In the genomic region with DNA sequence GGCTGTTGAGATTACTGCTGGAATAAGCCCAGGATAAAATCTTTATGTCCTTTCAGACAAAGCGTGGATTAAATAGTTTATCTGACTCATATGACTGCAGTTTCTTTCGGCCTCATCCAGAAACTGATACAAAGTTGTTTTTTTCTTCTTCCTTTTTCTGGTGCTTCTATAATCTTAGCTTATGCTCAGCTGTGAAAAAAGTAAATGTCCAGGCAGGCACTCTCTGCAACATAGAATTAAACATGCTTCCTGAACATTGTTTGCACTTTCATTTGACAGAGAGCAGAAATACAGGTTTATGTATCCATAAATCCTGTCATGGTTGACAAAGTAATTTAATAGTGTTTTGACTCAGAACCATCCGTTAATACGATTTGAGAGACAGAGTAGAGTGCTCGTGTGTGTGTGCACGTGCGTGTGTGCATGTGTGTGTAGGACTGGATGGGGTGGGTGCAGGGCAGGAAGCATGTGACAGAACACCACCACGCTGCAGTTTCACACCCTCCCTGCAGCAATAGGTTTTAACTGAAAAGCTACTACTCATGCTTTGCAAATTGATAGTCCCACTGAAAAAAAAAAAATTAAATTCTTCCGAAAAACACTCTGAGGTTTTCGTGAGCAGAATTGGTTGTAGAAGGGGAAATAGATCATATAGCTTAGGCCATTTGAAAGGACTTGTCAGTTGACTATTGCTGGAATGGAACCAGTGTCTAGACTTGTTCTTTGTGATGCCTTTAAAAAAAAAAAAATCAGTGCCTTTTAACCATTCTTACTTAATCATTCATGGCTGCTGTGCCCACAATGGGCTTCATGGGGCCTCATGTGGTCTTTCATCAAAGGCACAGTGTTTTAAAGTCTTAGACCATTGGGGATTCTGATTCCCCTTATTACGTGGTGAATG, we compare ENCODE assay signal across 8 cellular contexts.
DNase-seq lines count a peak whose midpoint lies in the region; ATAC-seq, FAIRE-seq and TF ChIP-seq lines count a peak whose summit lies in the region.

No MANE protein-coding gene starts in this region.

- H3K4me1 ChIP-seq in astrocyte (ENCODE audit: insufficient read depth, low read length) = peaks cover under 1% of the 10 kb centered on the region
- peaks cover 3% of the 10 kb centered on the region for H3K4me1 ChIP-seq in mesenchymal stem cell (ENCODE audit: control insufficient read depth, insufficient read depth, low read depth, low read length)

- H3K14ac ChIP-seq in mesenchymal stem cell (ENCODE audit: low read length in 2 of 2) = no peak overlapping the region

- H3K9me3 Mint-ChIP-seq in astrocyte (ENCODE audit: unreplicated experiment) = no peaks in the 10 kb centered on the region
- no peaks in the 10 kb centered on the region for H3K9me3 Mint-ChIP-seq in stimulated activated naive CD8-positive, alpha-beta T cell treated with anti-CD3 and anti-CD28 coated beads, Interleukin-15, Interleukin-2, amounts not matched to agents 100 ng/mL and 50 ng/mL, for 24 hours

- H3K27ac ChIP-seq in astrocyte (ENCODE audit: low read depth, low read length) (no peak overlapping the region), mesenchymal stem cell (ENCODE audit: low read length, poor library complexity, severe bottlenecking) (no peak overlapping the region)

- WGBS in mesenchymal stem cell = 44% methylated on average over 10 of the region's 11 CpGs

- ATAC-seq in GM19467 (IDR thresholded peaks at IDR 0.05; ENCODE audit: unreplicated experiment) (peak; percentile 87), HG03575 (IDR thresholded peaks at IDR 0.05; ENCODE audit: extremely low read depth, insufficient number of reproducible peaks, low FRiP score, unreplicated experiment) (peak; percentile 73)

- DNase-seq in COLO668 (lab: John Stamatoyannopoulos, UW; ENCODE audit: unreplicated experiment) (peak; percentile 67), SK-MEL-5 (ENCODE audit: low read depth, low spot score) (peak; percentile 88), astrocyte (ENCODE audit: low read depth) (peak; percentile 32), mesenchymal stem cell (peak; percentile 49), urothelium cell line (ENCODE audit: low spot score) (no peak)

- H3K23ac ChIP-seq in mesenchymal stem cell (ENCODE audit: low read length in 2 of 2) = no peak overlapping the region

- no peaks in the 10 kb centered on the region for H3K9me3 ChIP-seq in astrocyte (ENCODE audit: insufficient read depth, low read depth, low read length)
- no peaks in the 10 kb centered on the region for H3K9me3 ChIP-seq in mesenchymal stem cell (ENCODE audit: control insufficient read depth, low read length)

- in situ Hi-C loops in SK-MEL-5 (cut with HindIII; ENCODE audit: low pct_unique_long_range_greater_than_20kb, low sequenced_read_pairs) = no loop called here

- H2BK12ac ChIP-seq in mesenchymal stem cell (ENCODE audit: low read length in 2 of 2) = no peak overlapping the region

- H3K27me3 ChIP-seq in astrocyte (ENCODE audit: insufficient read depth, low read length) (no peaks in the 10 kb centered on the region), mesenchymal stem cell (ENCODE audit: control insufficient read depth in 1 of 2, insufficient read depth in 1 of 2, low read length in 2 of 2) (no peaks in the 10 kb centered on the region)

- H2BK15ac ChIP-seq in mesenchymal stem cell (ENCODE audit: low read depth, poor library complexity, severe bottlenecking) = no peak overlapping the region

- H3K79me2 ChIP-seq in astrocyte (ENCODE audit: insufficient read depth, low read length) = peaks cover 10% of the 10 kb centered on the region

- peak overlapping the region in 1 of 2 experiments; percentile 50 for H3K18ac ChIP-seq in mesenchymal stem cell (ENCODE audit: low read depth in 1 of 2, low read length in 2 of 2)

- no peak overlapping the region for H3K4me3 Mint-ChIP-seq in astrocyte (ENCODE audit: unreplicated experiment)
- peak overlapping the region; percentile 71 for H3K4me3 Mint-ChIP-seq in stimulated activated naive CD8-positive, alpha-beta T cell treated with anti-CD3 and anti-CD28 coated beads, Interleukin-15, Interleukin-2, amounts not matched to agents 100 ng/mL and 50 ng/mL, for 24 hours

- H3K9ac ChIP-seq in astrocyte (ENCODE audit: low read length) (peak overlapping the region; percentile 25), mesenchymal stem cell (ENCODE audit: low read length) (peak overlapping the region; percentile 50)

- H3K4me1 Mint-ChIP-seq in astrocyte (ENCODE audit: low read depth, unreplicated experiment) = peaks cover 37% of the 10 kb centered on the region
- peaks cover 52% of the 10 kb centered on the region for H3K4me1 Mint-ChIP-seq in stimulated activated naive CD8-positive, alpha-beta T cell treated with anti-CD3 and anti-CD28 coated beads, Interleukin-15, Interleukin-2, amounts not matched to agents 100 ng/mL and 50 ng/mL, for 24 hours (ENCODE audit: low read depth)

- H4K20me1 ChIP-seq in astrocyte (ENCODE audit: insufficient read depth, low read length) = peaks cover 28% of the 10 kb centered on the region

- H3K4me2 ChIP-seq in astrocyte (ENCODE audit: low read length) = peak overlapping the region; percentile 52
- no peak overlapping the region for H3K4me2 ChIP-seq in mesenchymal stem cell (ENCODE audit: low read length, poor library complexity, severe bottlenecking)

- H4K91ac ChIP-seq in mesenchymal stem cell (ENCODE audit: low read length) = no peak overlapping the region

- TF ChIP-seq CTCF in astrocyte (IDR thresholded peaks at IDR 0.05; ENCODE audit: insufficient read depth, low read depth, low read length) = no peak

- peak; percentile 13 for FAIRE-seq in astrocyte (lab: Jason Lieb, UNC)
- FAIRE-seq in urothelium cell line (lab: Jason Lieb, UNC) = no peak

- no peak overlapping the region for H2BK5ac ChIP-seq in mesenchymal stem cell (ENCODE audit: low read depth, low read length, poor library complexity, severe bottlenecking)

- no peaks in the 10 kb centered on the region for H3K27me3 Mint-ChIP-seq in astrocyte (ENCODE audit: low read depth, unreplicated experiment)
- H3K27me3 Mint-ChIP-seq in stimulated activated naive CD8-positive, alpha-beta T cell treated with anti-CD3 and anti-CD28 coated beads, Interleukin-15, Interleukin-2, amounts not matched to agents 100 ng/mL and 50 ng/mL, for 24 hours = no peaks in the 10 kb centered on the region

- H3K27ac Mint-ChIP-seq in astrocyte (ENCODE audit: unreplicated experiment) = peak overlapping the region; percentile 42
- H3K27ac Mint-ChIP-seq in stimulated activated naive CD8-positive, alpha-beta T cell treated with anti-CD3 and anti-CD28 coated beads, Interleukin-15, Interleukin-2, amounts not matched to agents 100 ng/mL and 50 ng/mL, for 24 hours = peak overlapping the region; percentile 84

- H3K36me3 ChIP-seq in astrocyte (ENCODE audit: insufficient read depth, low read length) (no peaks in the 10 kb centered on the region), mesenchymal stem cell (ENCODE audit: control insufficient read depth in 1 of 2, insufficient read depth in 2 of 2, low read depth in 1 of 2, low read length in 2 of 2) (no peaks in the 10 kb centered on the region)

- no peak overlapping the region for H2BK120ac ChIP-seq in mesenchymal stem cell (ENCODE audit: low read depth, low read length)

- H2AK5ac ChIP-seq in mesenchymal stem cell (ENCODE audit: low read length, severe bottlenecking) = no peak overlapping the region

- H3K4me3 ChIP-seq in astrocyte (ENCODE audit: insufficient read depth, low read depth, low read length) (no peak overlapping the region), mesenchymal stem cell (ENCODE audit: insufficient read depth in 1 of 2, low read depth in 1 of 2, low read length in 2 of 2) (no peak overlapping the region)

- no peaks in the 10 kb centered on the region for H3K36me3 Mint-ChIP-seq in astrocyte (ENCODE audit: low read depth, unreplicated experiment)
- H3K36me3 Mint-ChIP-seq in stimulated activated naive CD8-positive, alpha-beta T cell treated with anti-CD3 and anti-CD28 coated beads, Interleukin-15, Interleukin-2, amounts not matched to agents 100 ng/mL and 50 ng/mL, for 24 hours (ENCODE audit: low read depth) = peaks cover 9% of the 10 kb centered on the region

- no peak overlapping the region for H3K4ac ChIP-seq in mesenchymal stem cell (ENCODE audit: low read depth in 1 of 2, low read length in 2 of 2)

- peaks cover 23% of the 10 kb centered on the region for H3K79me1 ChIP-seq in mesenchymal stem cell (replicated peaks; ENCODE audit: low read length, poor library complexity, severe bottlenecking)

- H4K8ac ChIP-seq in mesenchymal stem cell (ENCODE audit: low read length) = no peak overlapping the region

- H2AFZ ChIP-seq in astrocyte (ENCODE audit: low read depth, low read length) (no peak overlapping the region), mesenchymal stem cell (ENCODE audit: low read depth, low read length) (no peak overlapping the region)
